ENCODE assay signal across 8 cellular contexts in the genomic region with DNA sequence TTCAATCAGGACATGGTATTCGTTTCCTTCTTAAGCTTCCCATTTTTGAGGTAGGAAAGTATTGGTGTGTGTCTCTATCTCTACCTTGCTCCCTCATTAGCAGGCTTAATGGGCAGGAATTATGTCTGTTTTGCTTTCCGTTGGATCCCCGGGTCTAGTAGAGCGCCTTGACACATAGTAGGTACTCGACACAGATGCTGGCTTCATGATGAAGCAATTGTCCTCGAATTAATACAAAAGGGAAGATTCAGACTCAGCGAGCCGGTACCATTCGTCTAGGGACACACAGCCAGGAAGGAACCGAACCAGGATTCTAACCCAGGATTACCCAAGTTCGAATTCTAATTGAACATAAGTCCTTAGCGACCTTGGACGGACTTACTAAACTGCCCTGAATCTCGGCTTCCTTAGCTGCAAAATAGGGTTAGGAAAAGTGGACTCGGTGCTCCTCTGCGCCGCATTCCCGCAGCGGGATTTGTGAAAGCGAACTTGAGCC. TPM values are rescaled to one million over a fixed set of nuclear protein-coding genes. Genes with fewer than 3 reads are reported as not detected.
DNase-seq lines count a peak whose midpoint lies in the region; ATAC-seq and TF ChIP-seq lines count a peak whose summit lies in the region.

No MANE protein-coding gene starts in this region.

- TF ChIP-seq CTCF in adrenal gland (IDR thresholded peaks at IDR 0.05) (no peak), left lung (IDR thresholded peaks at IDR 0.05) (no peak), thyroid gland (IDR thresholded peaks at IDR 0.05) (no peak)

- H3K36me3 Mint-ChIP-seq in CD4-positive, CD25-positive, alpha-beta regulatory T cell, result peaks cover 11% of the 10 kb centered on the region

- H3K4me3 Mint-ChIP-seq in CD4-positive, CD25-positive, alpha-beta regulatory T cell, result peak overlapping the region; percentile 98 to 100 (median 100)

- no peak for DNase-seq in CD4-positive, CD25-positive, alpha-beta regulatory T cell
- peak in 1 of 7 donors; percentile 28 for DNase-seq in adrenal gland
- DNase-seq in left lung, result no peak
- no peak for DNase-seq in thyroid gland

- H3K27ac ChIP-seq in CD4-positive, CD25-positive, alpha-beta regulatory T cell (ENCODE audit: insufficient read depth, low read length, poor library complexity, severe bottlenecking), result peak overlapping the region; percentile 93
- H3K27ac ChIP-seq in adrenal gland (peak overlapping the region; percentile 90 to 98 (median 94)), left lung (peak overlapping the region; percentile 88 to 92), thyroid gland (peak overlapping the region in 2 of 3 donors; percentile 91 to 94)

- no peak for ATAC-seq in CD4-positive, CD25-positive, alpha-beta regulatory T cell (ENCODE audit: low read depth in 2 of 2)
- ATAC-seq in HG03354 (IDR thresholded peaks at IDR 0.05; ENCODE audit: poor library complexity, severe bottlenecking, unreplicated experiment) (peak; percentile 1), left lung (no peak), GM21825 (IDR thresholded peaks at IDR 0.05; ENCODE audit: unreplicated experiment) (no peak), GM19023 (IDR thresholded peaks at IDR 0.05; ENCODE audit: unreplicated experiment) (no peak), HG02759 (IDR thresholded peaks at IDR 0.05; ENCODE audit: unreplicated experiment) (no peak)

- H3K4me3 ChIP-seq in CD4-positive, CD25-positive, alpha-beta regulatory T cell (ENCODE audit: low read depth, low read length), result peak overlapping the region; percentile 97
- peak overlapping the region in 2 of 4 donors; percentile 85 to 99 for H3K4me3 ChIP-seq in adrenal gland
- peak overlapping the region; percentile 71 to 98 for H3K4me3 ChIP-seq in left lung
- peak overlapping the region in 2 of 3 donors; percentile 3 to 87 for H3K4me3 ChIP-seq in thyroid gland (replicated peaks in 1 of 3)

- intact Hi-C loops in adrenal gland (cut with DNase I), result loop anchor here (2.0 to 10.0 kb wide), 2 partner anchors 57 to 233 kb away; no protein-coding TSS in a partner anchor
- intact Hi-C loops in left lung (cut with DNase I), result no loop called here
- intact Hi-C loops in thyroid gland (cut with DNase I), result loop anchor here (10.0 kb wide), 1 partner anchor 243 kb away; no protein-coding TSS in a partner anchor

- no peaks in the 10 kb centered on the region for H3K9me3 ChIP-seq in CD4-positive, CD25-positive, alpha-beta regulatory T cell (ENCODE audit: control insufficient read depth in 2 of 2, low read length in 2 of 2)
- H3K9me3 ChIP-seq in adrenal gland (replicated peaks in 1 of 3), result no peaks in the 10 kb centered on the region
- H3K9me3 ChIP-seq in left lung, result no peaks in the 10 kb centered on the region
- H3K9me3 ChIP-seq in thyroid gland, result no peaks in the 10 kb centered on the region

- H3K9me3 Mint-ChIP-seq in CD4-positive, CD25-positive, alpha-beta regulatory T cell, result no peaks in the 10 kb centered on the region

- peak overlapping the region; percentile 92 to 100 (median 99) for H3K27ac Mint-ChIP-seq in CD4-positive, CD25-positive, alpha-beta regulatory T cell

- H3K4me1 Mint-ChIP-seq in CD4-positive, CD25-positive, alpha-beta regulatory T cell, result peaks cover 18 to 61% (median 36%) of the 10 kb centered on the region in 4 donors

- no peaks in the 10 kb centered on the region for H3K27me3 ChIP-seq in CD4-positive, CD25-positive, alpha-beta regulatory T cell (ENCODE audit: control insufficient read depth, insufficient read depth, low read length)
- no peaks in the 10 kb centered on the region for H3K27me3 ChIP-seq in adrenal gland
- H3K27me3 ChIP-seq in left lung, result no peaks in the 10 kb centered on the region
- H3K27me3 ChIP-seq in thyroid gland, result no peaks in the 10 kb centered on the region

- peaks cover 31% of the 10 kb centered on the region for H3K36me3 ChIP-seq in CD4-positive, CD25-positive, alpha-beta regulatory T cell (ENCODE audit: control insufficient read depth, insufficient read depth, low read length)
- H3K36me3 ChIP-seq in adrenal gland (replicated peaks in 1 of 2) (peaks cover 0 to 30% of the 10 kb centered on the region in 2 donors), left lung (peaks cover 0 to 34% of the 10 kb centered on the region in 2 donors), thyroid gland (peaks cover 11 to 12% of the 10 kb centered on the region in 2 donors)

- TF ChIP-seq POLR2A in adrenal gland (IDR thresholded peaks at IDR 0.05) (no peak), thyroid gland (IDR thresholded peaks at IDR 0.05) (no peak)

- peaks cover 69% of the 10 kb centered on the region for H3K4me1 ChIP-seq in CD4-positive, CD25-positive, alpha-beta regulatory T cell (ENCODE audit: control insufficient read depth, insufficient read depth, low read length, poor library complexity, severe bottlenecking)
- H3K4me1 ChIP-seq in adrenal gland (replicated peaks in 1 of 2) (peaks cover 25 to 68% of the 10 kb centered on the region in 2 donors), left lung (peaks cover 23 to 73% of the 10 kb centered on the region in 2 donors), thyroid gland (peaks cover 27 to 32% of the 10 kb centered on the region in 2 donors)

- H3K27me3 Mint-ChIP-seq in CD4-positive, CD25-positive, alpha-beta regulatory T cell, result no peaks in the 10 kb centered on the region

- 0 to 1% (median 1%) methylated on average over 14 to 20 of the region's 20 CpGs for WGBS in adrenal gland, 4 donors
- WGBS in thyroid gland, 2 donors, result 1% methylated on average over 9 to 20 of the region's 20 CpGs

RNA-seq across cellular contexts. Expression of a gene that starts 0.5 kb away (rescaled TPM):
- total RNA-seq in CD4-positive, CD25-positive, alpha-beta regulatory T cell, result 173 TPM
- polyA plus RNA-seq in CD4-positive, CD25-positive, alpha-beta regulatory T cell, result 100 to 1,000 TPM; 241 to 295 (median 260) TPM
- 1,000 to 10,000 TPM in 1 of 8 donors, 100 to 1,000 TPM in 7; 312 to 1,219 (median 431) TPM for total RNA-seq in adrenal gland
- 100 to 1,000 TPM; 209 to 431 (median 272) TPM for polyA plus RNA-seq in adrenal gland
- total RNA-seq in left lung, result 100 to 1,000 TPM in 1 of 2 donors, 10 to 100 TPM in 1; 97.9 to 147 TPM
- 100 to 1,000 TPM; 229 to 512 (median 248) TPM for total RNA-seq in thyroid gland

RNA-seq across cellular contexts. Expression of a gene that starts 0.9 kb away (rescaled TPM):
- total RNA-seq in CD4-positive, CD25-positive, alpha-beta regulatory T cell, result 107 TPM
- 10 to 100 TPM; 25.3 to 37.6 (median 32.2) TPM for polyA plus RNA-seq in CD4-positive, CD25-positive, alpha-beta regulatory T cell
- total RNA-seq in adrenal gland (10 to 100 TPM; 34.2 to 79.3 (median 46.8) TPM), left lung (10 to 100 TPM; 35.1 to 41.7 TPM), thyroid gland (100 to 1,000 TPM in 1 of 4 donors, 10 to 100 TPM in 3; 64.2 to 117 (median 80.0) TPM)
- 10 to 100 TPM; 27.5 to 30.8 (median 30.1) TPM for polyA plus RNA-seq in adrenal gland

RNA-seq across cellular contexts. Expression of a gene that starts 36.0 kb away (rescaled TPM):
- 5.9 TPM for total RNA-seq in CD4-positive, CD25-positive, alpha-beta regulatory T cell
- polyA plus RNA-seq in CD4-positive, CD25-positive, alpha-beta regulatory T cell, result 1 to 10 TPM in 2 of 4 donors, under 1 TPM in 1, not detected in 1; 0.90 to 3.5 (median 1.5) TPM
- total RNA-seq in adrenal gland (10 to 100 TPM in 3 of 8 donors, 1 to 10 TPM in 5; 3.8 to 14.8 (median 7.1) TPM), left lung (10 to 100 TPM; 50.5 to 90.9 TPM), thyroid gland (10 to 100 TPM in 3 of 4 donors, 1 to 10 TPM in 1; 6.9 to 21.6 (median 15.3) TPM)
- polyA plus RNA-seq in adrenal gland, result 10 to 100 TPM in 1 of 3 donors, 1 to 10 TPM in 2; 3.1 to 12.4 (median 5.6) TPM

RNA-seq across cellular contexts. Expression of a gene that starts 46.8 kb away (rescaled TPM):
- total RNA-seq in CD4-positive, CD25-positive, alpha-beta regulatory T cell, result 5.4 TPM
- polyA plus RNA-seq in CD4-positive, CD25-positive, alpha-beta regulatory T cell, result 1 to 10 TPM in 3 of 4 donors, under 1 TPM in 1; 0.79 to 4.7 (median 2.3) TPM
- 10 to 100 TPM in 7 of 8 donors, 1 to 10 TPM in 1; 6.2 to 77.5 (median 13.0) TPM for total RNA-seq in adrenal gland
- polyA plus RNA-seq in adrenal gland, result 10 to 100 TPM in 1 of 3 donors, 1 to 10 TPM in 2; 2.7 to 71.6 (median 2.8) TPM
- 10 to 100 TPM in 1 of 2 donors, 1 to 10 TPM in 1; 7.7 to 13.2 TPM for total RNA-seq in left lung
- total RNA-seq in thyroid gland, result 10 to 100 TPM in 3 of 4 donors, 1 to 10 TPM in 1; 7.0 to 16.7 (median 10.5) TPM

Comparison
In these comparisons a context has a peak if more than half of its experiments do, and no peak if none do; other contexts are left out.
1. intact Hi-C loops: an anchor here in adrenal gland (2.0 to 10.0 kb wide) and thyroid gland (10.0 kb wide); none called in left lung.